In the genomic region with DNA sequence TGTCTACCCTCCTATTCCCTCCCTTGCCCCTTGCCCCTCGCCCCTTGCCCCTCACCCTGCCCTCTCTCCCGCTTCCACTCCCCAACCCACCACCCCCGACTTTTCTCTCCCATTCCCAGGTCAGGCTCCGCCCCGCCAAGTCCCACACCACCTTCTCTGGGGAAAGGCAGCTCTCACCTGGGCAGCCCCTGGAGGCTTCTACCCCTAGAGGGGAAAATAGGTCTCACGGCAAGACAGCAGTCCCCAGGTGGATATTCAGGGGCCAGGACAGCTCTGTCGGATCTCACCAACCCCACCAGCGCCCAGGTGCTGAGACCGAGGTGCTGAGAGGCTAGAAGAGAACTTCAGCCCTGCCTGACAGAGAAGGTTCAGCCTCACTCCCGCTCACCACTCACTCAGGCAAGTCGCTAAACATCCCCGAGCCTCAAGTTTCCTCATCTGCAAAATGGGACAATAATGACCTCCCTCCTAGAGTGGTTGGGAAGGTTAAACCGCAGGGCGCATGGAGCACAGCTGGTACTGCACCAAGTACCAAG, we compare ENCODE assay signal across 13 cellular contexts. TPM values are rescaled to one million over a fixed set of nuclear protein-coding genes. Genes with fewer than 3 reads are reported as not detected.
A peak's percentile ranks its signal among the peaks of the same experiment; 100 is the strongest.
DNase-seq lines count a peak whose midpoint lies in the region; ATAC-seq and TF ChIP-seq lines count a peak whose summit lies in the region.
"Had no signal": no experiment of that assay in that cellular context is flagged by ENCODE, and none has a peak within 500 bp of the region (broad histone marks: within the 10 kb centered on the region; RNA-seq: fewer than 3 reads in every experiment).

No MANE protein-coding gene starts in this region.

- H3K27ac ChIP-seq in CD4-positive, alpha-beta T cell (ENCODE audit: low read depth, low read length): peak overlapping the region; percentile 37
- peak overlapping the region; percentile 76 for H3K27ac ChIP-seq in DOHH2 (ENCODE audit: low read depth, low read length)
- peak overlapping the region; percentile 70 for H3K27ac ChIP-seq in naive thymus-derived CD4-positive, alpha-beta T cell (ENCODE audit: low read depth, low read length)
- H3K27ac ChIP-seq: stomach had no signal

- intact Hi-C loops in CD4-positive, alpha-beta T cell (cut with DNase I, micrococcal nuclease): loop anchor here (2.0 to 5.0 kb wide), 4 partner anchors 15 to 57 kb away; no protein-coding TSS in a partner anchor
- intact Hi-C loops in activated T-helper 2 cell treated with anti-CD3 and anti-CD28 coated beads, Interferon-gamma antibody, Interleukin-2, Interleukin-4, amounts not matched to agents 10 μg/mL and 5 μg/mL and 100 μg/mL, durations not matched to agents 14 hours and 24 hours and 36 hours (cut with micrococcal nuclease): loop anchor here (2.0 kb wide), 1 partner anchor 43 kb away; no protein-coding TSS in a partner anchor
- intact Hi-C loops in naive thymus-derived CD4-positive, alpha-beta T cell (cut with micrococcal nuclease): loop anchor here in 1 of 2 donors (1.0 to 2.0 kb wide), 3 partner anchors 15 to 70 kb away; no protein-coding TSS in a partner anchor

- H3F3A ChIP-seq in DOHH2 (ENCODE audit: control insufficient read depth, insufficient read depth): peaks cover 34% of the 10 kb centered on the region

- no peaks in the 10 kb centered on the region for H3K9me2 ChIP-seq in DOHH2 (replicated peaks; ENCODE audit: control insufficient read depth, low read length)

- peak overlapping the region; percentile 86 for H3K27ac Mint-ChIP-seq in CD4-positive, alpha-beta T cell
- no peak overlapping the region for H3K27ac Mint-ChIP-seq in activated T-helper 2 cell treated with anti-CD3 and anti-CD28 coated beads, Interferon-gamma antibody, Interleukin-2, Interleukin-4, amounts not matched to agents 10 μg/mL and 5 μg/mL and 100 μg/mL, durations not matched to agents 14 hours and 24 hours and 36 hours
- H3K27ac Mint-ChIP-seq in naive thymus-derived CD4-positive, alpha-beta T cell: peak overlapping the region; percentile 75 to 96 (median 90)

- no peak for ATAC-seq in CD4-positive, alpha-beta T cell (ENCODE audit: poor library complexity)
- no peak for ATAC-seq in naive thymus-derived CD4-positive, alpha-beta T cell
- ATAC-seq in HG02840 (IDR thresholded peaks at IDR 0.05; ENCODE audit: low FRiP score, unreplicated experiment): no peak

- peaks cover 46% of the 10 kb centered on the region for H3K4me1 Mint-ChIP-seq in CD4-positive, alpha-beta T cell (ENCODE audit: low read depth)
- peaks cover 27% of the 10 kb centered on the region for H3K4me1 Mint-ChIP-seq in activated T-helper 2 cell treated with anti-CD3 and anti-CD28 coated beads, Interferon-gamma antibody, Interleukin-2, Interleukin-4, amounts not matched to agents 10 μg/mL and 5 μg/mL and 100 μg/mL, durations not matched to agents 14 hours and 24 hours and 36 hours (ENCODE audit: low read depth)
- H3K4me1 Mint-ChIP-seq in naive thymus-derived CD4-positive, alpha-beta T cell: peaks cover 33 to 51% (median 37%) of the 10 kb centered on the region in 7 donors

- peak overlapping the region; percentile 82 for H3K4me3 Mint-ChIP-seq in CD4-positive, alpha-beta T cell
- H3K4me3 Mint-ChIP-seq in activated T-helper 2 cell treated with anti-CD3 and anti-CD28 coated beads, Interferon-gamma antibody, Interleukin-2, Interleukin-4, amounts not matched to agents 10 μg/mL and 5 μg/mL and 100 μg/mL, durations not matched to agents 14 hours and 24 hours and 36 hours (ENCODE audit: low read depth): peak overlapping the region; percentile 79
- H3K4me3 Mint-ChIP-seq in naive thymus-derived CD4-positive, alpha-beta T cell: peak overlapping the region in 6 of 10 donors; percentile 88 to 99 (median 91)

- H3K79me2 ChIP-seq in DOHH2 (ENCODE audit: control insufficient read depth, low read length): peaks cover 36% of the 10 kb centered on the region

- no peaks in the 10 kb centered on the region for H3K27me3 ChIP-seq in CD4-positive, alpha-beta T cell (ENCODE audit: control insufficient read depth, insufficient read depth, low read length)
- H3K27me3 ChIP-seq in DOHH2 (ENCODE audit: control insufficient read depth, low read length): no peaks in the 10 kb centered on the region
- H3K27me3 ChIP-seq in naive thymus-derived CD4-positive, alpha-beta T cell (ENCODE audit: control insufficient read depth in 2 of 2, insufficient read depth in 2 of 2, low read length in 2 of 2): no peaks in the 10 kb centered on the region

- CTCF ChIA-PET in CD4-positive, alpha-beta T cell (lab: Charles Lee): interaction anchor here (2.1 to 2.5 kb wide), 2 partner anchors 56 to 70 kb away, joined by 9 read pairs; partner anchors contain the start of gene RPS19
- CTCF ChIA-PET in naive thymus-derived CD4-positive, alpha-beta T cell (lab: Charles Lee): interaction anchor here (0.8 to 2.0 kb wide), 2 partner anchors 30 to 56 kb away, joined by 3 to 11 read pairs; no protein-coding TSS in a partner anchor

- TF ChIP-seq CTCF in CD4-positive, alpha-beta T cell (IDR thresholded peaks at IDR 0.05): no peak
- TF ChIP-seq CTCF in DOHH2 (IDR thresholded peaks at IDR 0.05; ENCODE audit: low read depth, low read length, poor library complexity, severe bottlenecking): no peak

- no peaks in the 10 kb centered on the region for H4K20me1 ChIP-seq in DOHH2 (ENCODE audit: control insufficient read depth, insufficient read depth, low read depth, low read length)

- no peak for DNase-seq in CD4-positive, alpha-beta T cell
- no peak for DNase-seq in activated T-helper 2 cell treated with anti-CD3 and anti-CD28 coated beads, Interferon-gamma antibody, Interleukin-2, Interleukin-4, amounts not matched to agents 10 μg/mL and 5 μg/mL and 100 μg/mL, durations not matched to agents 14 hours and 24 hours and 36 hours (ENCODE audit: low spot score)
- no peak for DNase-seq in naive thymus-derived CD4-positive, alpha-beta T cell
- DNase-seq in DMS114 treated with DMSO at 0.1 percent for 48 hours (lab: John Stamatoyannopoulos, UW; ENCODE audit: unreplicated experiment) (no peak), Ammon's horn (ENCODE audit: low spot score) (no peak)
- DNase-seq: hippocampal formation, KG1, left cardiac atrium, NCI-H345, stomach had no signal

- H3K36me3 Mint-ChIP-seq in CD4-positive, alpha-beta T cell (ENCODE audit: low read depth): peaks cover 6% of the 10 kb centered on the region
- H3K36me3 Mint-ChIP-seq in activated T-helper 2 cell treated with anti-CD3 and anti-CD28 coated beads, Interferon-gamma antibody, Interleukin-2, Interleukin-4, amounts not matched to agents 10 μg/mL and 5 μg/mL and 100 μg/mL, durations not matched to agents 14 hours and 24 hours and 36 hours (ENCODE audit: low read depth): no peaks in the 10 kb centered on the region
- peaks cover 0 to 4% (median 0%) of the 10 kb centered on the region in 5 donors for H3K36me3 Mint-ChIP-seq in naive thymus-derived CD4-positive, alpha-beta T cell

- peak overlapping the region; percentile 91 for H3K4me3 ChIP-seq in DOHH2 (ENCODE audit: low read length)
- no peak overlapping the region for H3K4me3 ChIP-seq in naive thymus-derived CD4-positive, alpha-beta T cell (ENCODE audit: low read length)

- peaks cover 67% of the 10 kb centered on the region for H3K4me1 ChIP-seq in DOHH2 (ENCODE audit: control insufficient read depth, low read length)
- H3K4me1 ChIP-seq in naive thymus-derived CD4-positive, alpha-beta T cell (ENCODE audit: control insufficient read depth in 2 of 2, insufficient read depth in 2 of 2, low read length in 2 of 2): peaks cover 21 to 29% of the 10 kb centered on the region in 2 donors

- H3K36me3 ChIP-seq in DOHH2 (ENCODE audit: control insufficient read depth, low read length): peaks cover 42% of the 10 kb centered on the region
- no peaks in the 10 kb centered on the region for H3K36me3 ChIP-seq in naive thymus-derived CD4-positive, alpha-beta T cell (ENCODE audit: control insufficient read depth in 2 of 3, insufficient read depth in 3 of 3, low read length in 3 of 3)
- H3K36me3 ChIP-seq: stomach had no signal

- no peaks in the 10 kb centered on the region for H3K9me3 Mint-ChIP-seq in CD4-positive, alpha-beta T cell
- no peaks in the 10 kb centered on the region for H3K9me3 Mint-ChIP-seq in activated T-helper 2 cell treated with anti-CD3 and anti-CD28 coated beads, Interferon-gamma antibody, Interleukin-2, Interleukin-4, amounts not matched to agents 10 μg/mL and 5 μg/mL and 100 μg/mL, durations not matched to agents 14 hours and 24 hours and 36 hours
- no peaks in the 10 kb centered on the region for H3K9me3 Mint-ChIP-seq in naive thymus-derived CD4-positive, alpha-beta T cell

- H3K4me2 ChIP-seq in DOHH2 (ENCODE audit: low read length): peak overlapping the region; percentile 89

- H3K9me3 ChIP-seq in CD4-positive, alpha-beta T cell (ENCODE audit: control insufficient read depth, low read length): no peaks in the 10 kb centered on the region
- no peaks in the 10 kb centered on the region for H3K9me3 ChIP-seq in DOHH2 (ENCODE audit: control insufficient read depth, insufficient read depth, low read length)
- no peaks in the 10 kb centered on the region for H3K9me3 ChIP-seq in naive thymus-derived CD4-positive, alpha-beta T cell (ENCODE audit: control insufficient read depth in 2 of 3, low read length in 3 of 3)
- H3K9me3 ChIP-seq: stomach had no signal

- H3K27me3 Mint-ChIP-seq in CD4-positive, alpha-beta T cell: no peaks in the 10 kb centered on the region
- H3K27me3 Mint-ChIP-seq in activated T-helper 2 cell treated with anti-CD3 and anti-CD28 coated beads, Interferon-gamma antibody, Interleukin-2, Interleukin-4, amounts not matched to agents 10 μg/mL and 5 μg/mL and 100 μg/mL, durations not matched to agents 14 hours and 24 hours and 36 hours (ENCODE audit: low read depth): peaks cover 6% of the 10 kb centered on the region
- peaks cover 0 to 10% (median 0%) of the 10 kb centered on the region in 5 donors for H3K27me3 Mint-ChIP-seq in naive thymus-derived CD4-positive, alpha-beta T cell

- POLR2A ChIA-PET in CD4-positive, alpha-beta T cell (lab: Charles Lee): interaction anchor here (1.0 to 4.7 kb wide), 5 partner anchors 18 to 69 kb away, joined by 5 to 62 read pairs (median 7); partner anchors contain the start of genes ARHGEF1 and RPS19
- POLR2A ChIA-PET in naive thymus-derived CD4-positive, alpha-beta T cell (lab: Charles Lee): interaction anchor here (0.6 to 5.4 kb wide), 13 partner anchors 10 to 91 kb away, joined by 3 to 82 read pairs (median 7); partner anchors contain the start of genes ARHGEF1, CD79A, RABAC1 and RPS19

RNA-seq across cellular contexts. Expression of gene ERFL, which starts 1.4 kb away (rescaled TPM):
- total RNA-seq in CD4-positive, alpha-beta T cell: 1 to 10 TPM; 7.7 to 8.9 TPM
- total RNA-seq in activated T-helper 2 cell treated with anti-CD3 and anti-CD28 coated beads, Interferon-gamma antibody, Interleukin-2, Interleukin-4, amounts not matched to agents 10 μg/mL and 5 μg/mL and 100 μg/mL, durations not matched to agents 14 hours and 24 hours and 36 hours: 2.1 and 2.3 TPM in 2 replicates
- 10 to 100 TPM in 2 of 5 experiments, 1 to 10 TPM in 3; 3.0 to 15.0 (median 8.0) TPM for total RNA-seq in naive thymus-derived CD4-positive, alpha-beta T cell
- polyA plus RNA-seq in naive thymus-derived CD4-positive, alpha-beta T cell: not detected
- total RNA-seq: dermis microvascular lymphatic vessel endothelial cell, stomach had no signal

RNA-seq across cellular contexts. Expression of gene RABAC1, which starts 29.5 kb away (rescaled TPM):
- 100 to 1,000 TPM in 1 of 2 experiments, 10 to 100 TPM in 1; 96.0 to 102 TPM for total RNA-seq in CD4-positive, alpha-beta T cell
- total RNA-seq in activated T-helper 2 cell treated with anti-CD3 and anti-CD28 coated beads, Interferon-gamma antibody, Interleukin-2, Interleukin-4, amounts not matched to agents 10 μg/mL and 5 μg/mL and 100 μg/mL, durations not matched to agents 14 hours and 24 hours and 36 hours: 54.0 and 57.6 TPM in 2 replicates
- 10 to 100 TPM; 70.4 to 90.9 (median 78.1) TPM for total RNA-seq in naive thymus-derived CD4-positive, alpha-beta T cell
- polyA plus RNA-seq in naive thymus-derived CD4-positive, alpha-beta T cell: 100 to 1,000 TPM; 171 to 187 TPM

RNA-seq across cellular contexts. Expression of gene ARHGEF1, which starts 46.6 kb away (rescaled TPM):
- 1,000 to 10,000 TPM; 1,019 to 1,047 TPM for total RNA-seq in CD4-positive, alpha-beta T cell
- 340 and 353 TPM in 2 replicates for total RNA-seq in activated T-helper 2 cell treated with anti-CD3 and anti-CD28 coated beads, Interferon-gamma antibody, Interleukin-2, Interleukin-4, amounts not matched to agents 10 μg/mL and 5 μg/mL and 100 μg/mL, durations not matched to agents 14 hours and 24 hours and 36 hours
- 1,000 to 10,000 TPM in 4 of 5 experiments, 100 to 1,000 TPM in 1; 662 to 1,236 (median 1,141) TPM for total RNA-seq in naive thymus-derived CD4-positive, alpha-beta T cell
- 100 to 1,000 TPM; 184 to 367 TPM for polyA plus RNA-seq in naive thymus-derived CD4-positive, alpha-beta T cell

RNA-seq across cellular contexts. Expression of gene CD79A, which starts 52.5 kb away (rescaled TPM):
- 1 to 10 TPM; 3.7 to 3.8 TPM for total RNA-seq in CD4-positive, alpha-beta T cell
- 0.67 and 0.84 TPM in 2 replicates for total RNA-seq in activated T-helper 2 cell treated with anti-CD3 and anti-CD28 coated beads, Interferon-gamma antibody, Interleukin-2, Interleukin-4, amounts not matched to agents 10 μg/mL and 5 μg/mL and 100 μg/mL, durations not matched to agents 14 hours and 24 hours and 36 hours
- total RNA-seq in naive thymus-derived CD4-positive, alpha-beta T cell: 10 to 100 TPM in 1 of 5 experiments, 1 to 10 TPM in 4; 2.6 to 27.9 (median 2.8) TPM
- polyA plus RNA-seq in naive thymus-derived CD4-positive, alpha-beta T cell: 10 to 100 TPM in 1 of 2 donors, 1 to 10 TPM in 1; 9.6 to 16.8 TPM
